8 cellular contexts compared by ENCODE assay signal in genomic region chr2:126657146-126657635, GRCh38. TPM values are rescaled to one million over a fixed set of nuclear protein-coding genes. Genes with fewer than 3 reads are reported as not detected.
DNase-seq lines count a peak whose midpoint lies in the region; ATAC-seq and TF ChIP-seq lines count a peak whose summit lies in the region.

No MANE protein-coding gene starts in this region.

- TF ChIP-seq CTCF in left lung (IDR thresholded peaks at IDR 0.05) = no peak

- H3K27ac ChIP-seq in caudate nucleus (ENCODE audit: low read depth, low read length) = peak overlapping the region; percentile 68
- H3K27ac ChIP-seq in left lung = peak overlapping the region; percentile 95 to 96

- H3K36me3 ChIP-seq in left lung = no peaks in the 10 kb centered on the region

- TF ChIP-seq POLR2A in GM18526 (IDR thresholded peaks at IDR 0.05; ENCODE audit: extremely low read depth, insufficient read length) = peak; percentile 44

- peak; percentile 6 for ATAC-seq in HG03045 (IDR thresholded peaks at IDR 0.05; ENCODE audit: unreplicated experiment)
- ATAC-seq in left lung = peak; percentile 59
- ATAC-seq in stimulated activated effector memory CD8-positive, alpha-beta T cell treated with anti-CD3 and anti-CD28 coated beads, Interleukin-12 subunit alpha, Interleukin-12 subunit beta, amount 100 ng/mL, for 72 hours = peak; percentile 45
- no peak for ATAC-seq in HG03280 (IDR thresholded peaks at IDR 0.05; ENCODE audit: unreplicated experiment)

- peaks cover 0 to 12% of the 10 kb centered on the region in 2 donors for H3K27me3 ChIP-seq in left lung

- H3K36me3 Mint-ChIP-seq in T-helper 2 cell treated with Interferon-gamma antibody and Interleukin-4, amounts not matched to agents 5 μg/mL and 100 μg/mL, for 36 hours (ENCODE audit: low read depth) = peaks cover 41% of the 10 kb centered on the region
- H3K36me3 Mint-ChIP-seq in stimulated activated effector memory CD8-positive, alpha-beta T cell treated with anti-CD3 and anti-CD28 coated beads, Interleukin-12 subunit alpha, Interleukin-12 subunit beta, amount 100 ng/mL, for 72 hours = peaks cover 46% of the 10 kb centered on the region

- H3K4me1 ChIP-seq in left lung = peaks cover 27 to 82% of the 10 kb centered on the region in 2 donors

- DNase-seq in T-helper 2 cell treated with Interferon-gamma antibody and Interleukin-4, amounts not matched to agents 5 μg/mL and 100 μg/mL, for 36 hours (ENCODE audit: low spot score) = peak; percentile 49
- DNase-seq in caudate nucleus (lab: John Stamatoyannopoulos, UW) = no peak
- peak in 1 of 2 donors; percentile 74 for DNase-seq in left lung
- DNase-seq in stimulated activated effector memory CD8-positive, alpha-beta T cell treated with anti-CD3 and anti-CD28 coated beads, Interleukin-12 subunit alpha, Interleukin-12 subunit beta, amount 100 ng/mL, for 72 hours (ENCODE audit: low spot score in 2 of 2) = peak; percentile 34 to 72
- no peak for DNase-seq in NCI-H1694 (lab: John Stamatoyannopoulos, UW)

- no peaks in the 10 kb centered on the region for H3K9me3 Mint-ChIP-seq in T-helper 2 cell treated with Interferon-gamma antibody and Interleukin-4, amounts not matched to agents 5 μg/mL and 100 μg/mL, for 36 hours
- no peaks in the 10 kb centered on the region for H3K9me3 Mint-ChIP-seq in stimulated activated effector memory CD8-positive, alpha-beta T cell treated with anti-CD3 and anti-CD28 coated beads, Interleukin-12 subunit alpha, Interleukin-12 subunit beta, amount 100 ng/mL, for 72 hours

- intact Hi-C loops in left lung (cut with DNase I) = no loop called here

- no peaks in the 10 kb centered on the region for H3K27me3 Mint-ChIP-seq in T-helper 2 cell treated with Interferon-gamma antibody and Interleukin-4, amounts not matched to agents 5 μg/mL and 100 μg/mL, for 36 hours (ENCODE audit: low read depth)

- H3K27ac Mint-ChIP-seq in T-helper 2 cell treated with Interferon-gamma antibody and Interleukin-4, amounts not matched to agents 5 μg/mL and 100 μg/mL, for 36 hours = peak overlapping the region; percentile 96
- H3K27ac Mint-ChIP-seq in stimulated activated effector memory CD8-positive, alpha-beta T cell treated with anti-CD3 and anti-CD28 coated beads, Interleukin-12 subunit alpha, Interleukin-12 subunit beta, amount 100 ng/mL, for 72 hours = peak overlapping the region; percentile 99

- H3K4me1 Mint-ChIP-seq in T-helper 2 cell treated with Interferon-gamma antibody and Interleukin-4, amounts not matched to agents 5 μg/mL and 100 μg/mL, for 36 hours (ENCODE audit: low read depth) = peaks cover 46% of the 10 kb centered on the region
- peaks cover 65% of the 10 kb centered on the region for H3K4me1 Mint-ChIP-seq in stimulated activated effector memory CD8-positive, alpha-beta T cell treated with anti-CD3 and anti-CD28 coated beads, Interleukin-12 subunit alpha, Interleukin-12 subunit beta, amount 100 ng/mL, for 72 hours

- H3K4me3 Mint-ChIP-seq in T-helper 2 cell treated with Interferon-gamma antibody and Interleukin-4, amounts not matched to agents 5 μg/mL and 100 μg/mL, for 36 hours = peak overlapping the region; percentile 97
- H3K4me3 Mint-ChIP-seq in stimulated activated effector memory CD8-positive, alpha-beta T cell treated with anti-CD3 and anti-CD28 coated beads, Interleukin-12 subunit alpha, Interleukin-12 subunit beta, amount 100 ng/mL, for 72 hours = peak overlapping the region; percentile 96

- no peaks in the 10 kb centered on the region for H3K9me3 ChIP-seq in left lung

- peak overlapping the region; percentile 54 to 68 for H3K4me3 ChIP-seq in left lung

RNA-seq across cellular contexts. Expression of gene GYPC, which starts 1.2 kb away (rescaled TPM):
- total RNA-seq in left lung = 10 to 100 TPM; 44.0 to 74.0 TPM

Comparison
In these comparisons a context has a peak if more than half of its experiments do, and no peak if none do; other contexts are left out.
1. DNase-seq: peak in T-helper 2 cell treated with Interferon-gamma antibody and Interleukin-4, amounts not matched to agents 5 μg/mL and 100 μg/mL, for 36 hours (single experiment) and stimulated activated effector memory CD8-positive, alpha-beta T cell treated with anti-CD3 and anti-CD28 coated beads, Interleukin-12 subunit alpha, Interleukin-12 subunit beta, amount 100 ng/mL, for 72 hours (2 of 2); none in caudate nucleus (0 of 61) and NCI-H1694 (single experiment).